8 cellular contexts compared by ENCODE assay signal in genomic region chr1:228163004-228163753, GRCh38. TPM values are rescaled to one million over a fixed set of nuclear protein-coding genes. Genes with fewer than 3 reads are reported as not detected.
DNase-seq lines count a peak whose midpoint lies in the region; FAIRE-seq and TF ChIP-seq lines count a peak whose summit lies in the region.

No MANE protein-coding gene starts in this region.

- no peak overlapping the region for H2AFZ ChIP-seq in smooth muscle cell (ENCODE audit: low read depth)

- intact Hi-C loops in testis (cut with DNase I; ENCODE audit: low total_unique reads) = no loop called here

- H3K36me3 ChIP-seq in bronchial epithelial cell (ENCODE audit: control insufficient read depth, insufficient read depth, low read length) (no peaks in the 10 kb centered on the region), smooth muscle cell (ENCODE audit: low read depth) (no peaks in the 10 kb centered on the region), testis (ENCODE audit: low read depth, missing control alignments) (no peaks in the 10 kb centered on the region)

- H3F3A ChIP-seq in smooth muscle cell (ENCODE audit: low read depth) = no peaks in the 10 kb centered on the region

- peaks cover 12% of the 10 kb centered on the region for H3K79me2 ChIP-seq in smooth muscle cell (ENCODE audit: low read depth)

- H3K4me2 ChIP-seq in smooth muscle cell = peak overlapping the region; percentile 36

- peaks cover 5% of the 10 kb centered on the region for H3K27me3 ChIP-seq in bronchial epithelial cell (ENCODE audit: control insufficient read depth, insufficient read depth, low read length)
- no peaks in the 10 kb centered on the region for H3K27me3 ChIP-seq in smooth muscle cell (ENCODE audit: low read depth)
- H3K27me3 ChIP-seq in testis = no peaks in the 10 kb centered on the region

- H3K4me1 ChIP-seq in smooth muscle cell (ENCODE audit: low read depth) (peaks cover 13% of the 10 kb centered on the region), testis (peaks cover 16% of the 10 kb centered on the region)

- no peak overlapping the region for H3K9ac ChIP-seq in smooth muscle cell (ENCODE audit: low read depth)

- FAIRE-seq in HTR-8/SVneo (lab: Jason Lieb, UNC) (peak; percentile 76), bronchial epithelial cell (lab: Jason Lieb, UNC) (no peak)

- no peak for TF ChIP-seq CTCF in bronchial epithelial cell (IDR thresholded peaks at IDR 0.05; ENCODE audit: insufficient read depth, low read length, severe bottlenecking)
- no peak for TF ChIP-seq CTCF in smooth muscle cell (IDR thresholded peaks at IDR 0.05; ENCODE audit: borderline replicate concordance, insufficient read depth, poor library complexity, severe bottlenecking)
- no peak for TF ChIP-seq CTCF in testis (IDR thresholded peaks at IDR 0.05)

- WGBS in smooth muscle cell (ENCODE audit: low lambda C conversion rate) = 70% methylated on average over 28 of the region's 30 CpGs
- WGBS in testis, 2 donors = 47 to 70% methylated on average over 18 to 30 of the region's 30 CpGs

- no peak for TF ChIP-seq POLR2A in testis (IDR thresholded peaks at IDR 0.05)

- H4K20me1 ChIP-seq in smooth muscle cell (ENCODE audit: low read depth) = no peaks in the 10 kb centered on the region

- peak overlapping the region; percentile 63 for H3K27ac ChIP-seq in smooth muscle cell (ENCODE audit: low read depth)
- H3K27ac ChIP-seq in testis = peak overlapping the region in 1 of 2 donors; percentile 30

- H3K9me3 ChIP-seq in smooth muscle cell (replicated peaks; ENCODE audit: low read depth) = no peaks in the 10 kb centered on the region
- no peaks in the 10 kb centered on the region for H3K9me3 ChIP-seq in testis

- DNase-seq in HTR-8/SVneo (ENCODE audit: insufficient read length, low spot score) (peak; percentile 53), bronchial epithelial cell (ENCODE audit: low read depth) (peak; percentile 82), left kidney (ENCODE audit: low read depth, low spot score) (peak; percentile 44), smooth muscle cell (lab: John Stamatoyannopoulos, UW; ENCODE audit: unreplicated experiment) (no peak), NAMALWA (ENCODE audit: low spot score) (no peak), testis (no peak), GOT3 (lab: John Stamatoyannopoulos, UW) (no peak)
- DNase-seq in stimulated activated CD4-positive, alpha-beta T cell treated with anti-CD3 and anti-CD28 coated beads, Interleukin-2, amount 100 ng/mL, for 24 hours = no peak

- no peak overlapping the region for H3K4me3 ChIP-seq in bronchial epithelial cell (ENCODE audit: low read depth, low read length)
- H3K4me3 ChIP-seq in smooth muscle cell = no peak overlapping the region
- no peak overlapping the region for H3K4me3 ChIP-seq in testis

RNA-seq across cellular contexts. Expression of gene IBA57, which starts 2.4 kb away (rescaled TPM):
- total RNA-seq in bronchial epithelial cell = 2.0 and 2.6 TPM in 2 replicates
- total RNA-seq in smooth muscle cell = 1.8 and 1.9 TPM in 2 replicates
- 1.6 and 3.9 TPM in 2 replicates for polyA plus RNA-seq in smooth muscle cell
- 10 to 100 TPM; 16.0 to 23.2 TPM for total RNA-seq in testis
- 21.0 TPM for polyA plus RNA-seq in testis (ENCODE audit: insufficient read depth, low read depth, low replicate concordance)

RNA-seq across cellular contexts. Expression of gene GJC2, which starts 13.4 kb away (rescaled TPM):
- total RNA-seq in bronchial epithelial cell = 2.9 and 5.5 TPM in 2 replicates
- 0.13 TPM in 1 of 2 replicates, not detected in the other for total RNA-seq in smooth muscle cell
- polyA plus RNA-seq in smooth muscle cell = 0.29 and 0.63 TPM in 2 replicates
- 1 to 10 TPM; 2.0 to 4.2 TPM for total RNA-seq in testis
- 2.6 TPM for polyA plus RNA-seq in testis (ENCODE audit: insufficient read depth, low read depth, low replicate concordance)

RNA-seq across cellular contexts. Expression of gene GUK1, which starts 23.1 kb away (rescaled TPM):
- total RNA-seq in bronchial epithelial cell (519 and 695 TPM in 2 replicates), smooth muscle cell (165 and 205 TPM in 2 replicates), testis (100 to 1,000 TPM; 298 to 343 TPM)
- polyA plus RNA-seq in smooth muscle cell (460 and 465 TPM in 2 replicates), testis (ENCODE audit: insufficient read depth, low read depth, low replicate concordance) (236 TPM)

RNA-seq across cellular contexts. Expression of gene OBSCN, which starts 44.7 kb away (rescaled TPM):
- 6.3 and 7.6 TPM in 2 replicates for total RNA-seq in bronchial epithelial cell
- total RNA-seq in smooth muscle cell = 10.6 and 15.1 TPM in 2 replicates
- 3.8 and 10.7 TPM in 2 replicates for polyA plus RNA-seq in smooth muscle cell
- 10 to 100 TPM; 28.6 to 30.0 TPM for total RNA-seq in testis
- 8.3 TPM for polyA plus RNA-seq in testis (ENCODE audit: insufficient read depth, low read depth, low replicate concordance)

RNA-seq across cellular contexts. Expression of gene MRPL55, which starts 54.1 kb away (rescaled TPM):
- 43.2 and 87.7 TPM in 2 replicates for total RNA-seq in bronchial epithelial cell
- total RNA-seq in smooth muscle cell = 72.8 and 83.4 TPM in 2 replicates
- polyA plus RNA-seq in smooth muscle cell = 169 and 178 TPM in 2 replicates
- 100 to 1,000 TPM; 102 to 121 TPM for total RNA-seq in testis
- polyA plus RNA-seq in testis (ENCODE audit: insufficient read depth, low read depth, low replicate concordance) = 63.1 TPM

Comparison
In these comparisons a context has a peak if more than half of its experiments do, and no peak if none do; other contexts are left out.
1. DNase-seq: peak in HTR-8/SVneo (single experiment), bronchial epithelial cell (single experiment) and left kidney (single experiment); none in smooth muscle cell (single experiment), NAMALWA (single experiment), testis (single experiment), GOT3 (single experiment) and stimulated activated CD4-positive, alpha-beta T cell treated with anti-CD3 and anti-CD28 coated beads, Interleukin-2, amount 100 ng/mL, for 24 hours (0 of 2).